19 cellular contexts compared by ENCODE assay signal in the genomic region with DNA sequence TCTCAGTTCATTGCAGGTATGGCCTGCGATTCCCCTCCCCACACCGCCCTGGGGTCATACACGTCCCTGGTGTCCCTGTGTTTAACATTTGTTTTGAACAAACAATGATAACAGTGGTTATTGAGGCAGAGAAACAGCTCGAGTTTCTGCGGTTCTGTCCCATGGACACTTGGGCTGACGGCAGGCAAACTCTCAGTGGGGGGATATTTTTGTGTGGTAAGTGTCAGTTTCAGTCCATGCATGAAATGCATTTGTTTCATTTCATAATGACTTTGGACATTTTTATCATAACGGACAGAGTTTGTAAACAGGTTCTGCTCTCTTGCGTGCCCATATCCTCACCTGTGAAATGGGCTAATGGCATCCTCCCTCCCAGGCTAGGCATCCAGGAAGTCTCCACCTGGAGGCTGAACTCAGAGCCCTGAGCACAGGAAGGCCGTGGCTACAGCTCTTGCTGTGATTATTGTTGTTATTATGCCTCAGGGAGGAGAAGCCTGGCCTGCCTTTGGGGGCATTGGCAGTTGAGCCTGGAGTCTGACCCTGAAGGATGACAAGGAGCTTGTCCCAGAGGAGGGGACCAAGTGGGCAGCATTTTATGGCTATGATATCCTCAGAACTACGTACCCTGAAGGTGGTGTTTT.
"Had no signal": no experiment of that assay in that cellular context is flagged by ENCODE, and none has a peak within 500 bp of the region (broad histone marks: within the 10 kb centered on the region; RNA-seq: fewer than 3 reads in every experiment).

No MANE protein-coding gene starts in this region.

- H3K27ac ChIP-seq: adrenal gland, breast epithelium, gastroesophageal sphincter, heart right ventricle, neural progenitor cell, tibial nerve, uterus, VCaP had no signal

- ATAC-seq: activated naive CD4-positive, alpha-beta T cell treated with anti-CD3 and anti-CD28 coated beads, Interleukin-2, amount 50 U/mL, for 72 hours; esophagus mucosa; gastroesophageal sphincter; naive thymus-derived CD4-positive, alpha-beta T cell had no signal

- DNase-seq: activated CD4-positive, alpha-beta T cell treated with anti-CD3 and anti-CD28 coated beads for 1 hour; activated gamma-delta T cell treated with Interleukin-2 at 50 U/mL for 16 hours; cerebellar nuclear complex; effector CD4-positive, alpha-beta T cell; kidney glomerular epithelial cell; left ventricle myocardium superior; naive thymus-derived CD4-positive, alpha-beta T cell; stimulated activated CD4-positive, alpha-beta T cell treated with anti-CD3 and anti-CD28 coated beads, Interleukin-15, amount 100 ng/mL, for 24 hours; stimulated activated CD4-positive, alpha-beta T cell treated with anti-CD3 and anti-CD28 coated beads, Interleukin-2, amount 100 ng/mL, for 48 hours; uterus had no signal
